ENCODE assay signal across 8 cellular contexts in the genomic region with DNA sequence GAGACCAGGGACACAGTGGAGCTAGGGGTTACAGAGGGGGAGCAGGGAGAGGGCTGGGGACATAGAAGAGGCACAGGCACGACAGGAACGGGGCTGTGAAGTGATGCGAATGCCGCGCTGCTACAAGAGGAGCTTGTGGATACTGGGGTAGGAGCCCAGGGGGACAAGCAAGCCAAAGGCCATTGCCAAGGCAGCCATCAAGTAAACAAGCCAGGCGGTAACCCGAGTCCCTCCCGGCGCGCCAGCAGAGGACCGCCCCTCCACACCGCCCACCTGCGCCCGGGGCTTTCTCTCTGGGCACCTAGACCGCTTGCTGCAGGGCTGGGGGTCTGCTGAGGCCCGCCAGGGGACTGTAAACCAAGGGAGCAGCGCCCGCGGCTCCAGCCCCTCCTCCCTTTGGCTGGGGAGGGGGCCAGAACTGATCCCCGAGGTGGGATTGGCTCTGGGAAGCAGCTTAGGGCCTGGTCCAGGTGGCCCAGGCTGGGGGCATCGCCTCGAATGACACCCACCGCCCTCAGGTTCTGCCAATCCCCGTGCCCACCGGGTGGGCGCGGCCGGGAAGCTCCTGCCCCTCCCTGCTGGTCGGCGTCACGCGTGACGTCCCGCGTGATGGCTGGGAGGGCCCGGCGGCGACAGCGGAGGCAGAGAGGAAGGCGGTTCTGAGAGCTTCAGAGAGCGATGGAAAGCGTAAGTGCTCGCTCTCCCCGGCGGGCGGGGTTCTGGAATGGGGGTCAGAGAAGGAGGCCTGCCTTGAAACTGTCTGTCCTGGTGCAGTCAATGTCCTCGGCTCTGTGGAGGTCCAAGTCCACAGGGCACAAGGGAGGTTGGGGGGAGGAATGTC. TPM values are rescaled to one million over a fixed set of nuclear protein-coding genes. Genes with fewer than 3 reads are reported as not detected.
DNase-seq lines count a peak whose midpoint lies in the region; ATAC-seq and TF ChIP-seq lines count a peak whose summit lies in the region.

No MANE protein-coding gene starts in this region.

- H3K79me2 ChIP-seq in KMS-11 (ENCODE audit: insufficient read depth, low read depth), result no peaks in the 10 kb centered on the region

- H3K4me3 Mint-ChIP-seq in T-helper 2 cell treated with Interferon-gamma antibody and Interleukin-4, amounts not matched to agents 5 μg/mL and 100 μg/mL, for 36 hours, result peak overlapping the region; percentile 90

- H3K4me2 ChIP-seq in KMS-11, result peak overlapping the region; percentile 95

- peak overlapping the region; percentile 95 for H3K27ac Mint-ChIP-seq in T-helper 2 cell treated with Interferon-gamma antibody and Interleukin-4, amounts not matched to agents 5 μg/mL and 100 μg/mL, for 36 hours

- peaks cover 20% of the 10 kb centered on the region for H3K4me1 Mint-ChIP-seq in T-helper 2 cell treated with Interferon-gamma antibody and Interleukin-4, amounts not matched to agents 5 μg/mL and 100 μg/mL, for 36 hours (ENCODE audit: low read depth)

- H3K27ac ChIP-seq in KMS-11 (no peak overlapping the region), right cardiac atrium (ENCODE audit: low read length) (peak overlapping the region; percentile 80), psoas muscle (peak overlapping the region; percentile 88), upper lobe of right lung (peak overlapping the region; percentile 94)

- under 1% methylated on average over 47 of the region's 47 CpGs for WGBS in right cardiac atrium
- WGBS in psoas muscle, 3 donors, result 1 to 3% (median 2%) methylated on average over 39 to 47 of the region's 47 CpGs

- H4K20me1 ChIP-seq in KMS-11 (ENCODE audit: insufficient read depth), result no peaks in the 10 kb centered on the region

- intact Hi-C loops in right cardiac atrium (cut with DNase I), result no loop called here
- intact Hi-C loops in psoas muscle (cut with DNase I), result no loop called here
- intact Hi-C loops in upper lobe of right lung (cut with DNase I), result loop anchor here (5.0 kb wide), 1 partner anchor 35 kb away; no protein-coding TSS in a partner anchor

- no peaks in the 10 kb centered on the region for H3K9me3 ChIP-seq in right cardiac atrium (ENCODE audit: control insufficient read depth, low read length)
- no peaks in the 10 kb centered on the region for H3K9me3 ChIP-seq in psoas muscle
- H3K9me3 ChIP-seq in upper lobe of right lung, result no peaks in the 10 kb centered on the region

- H3K36me3 Mint-ChIP-seq in T-helper 2 cell treated with Interferon-gamma antibody and Interleukin-4, amounts not matched to agents 5 μg/mL and 100 μg/mL, for 36 hours (ENCODE audit: low read depth), result peaks cover 10% of the 10 kb centered on the region

- peak overlapping the region; percentile 92; the same call in 1 of the 2 replicates for H2AFZ ChIP-seq in KMS-11 (ENCODE audit: low read depth)

- peak; percentile 77 to 81 for ATAC-seq in right cardiac atrium
- ATAC-seq in psoas muscle, result peak; percentile 25 to 59 (median 36)
- ATAC-seq in upper lobe of right lung, result peak; percentile 74
- ATAC-seq in GM18870 (IDR thresholded peaks at IDR 0.05; ENCODE audit: unreplicated experiment), result no peak

- H3K27me3 ChIP-seq in KMS-11 (ENCODE audit: insufficient read depth, low read depth) (peaks cover 22% of the 10 kb centered on the region; the same call in 1 of the 2 replicates), right cardiac atrium (ENCODE audit: control insufficient read depth, insufficient read depth) (no peaks in the 10 kb centered on the region), psoas muscle (ENCODE audit: insufficient read depth in 3 of 3, low read length in 2 of 3) (no peaks in the 10 kb centered on the region), upper lobe of right lung (no peaks in the 10 kb centered on the region)

- no peak overlapping the region for H3K9ac ChIP-seq in KMS-11

- peaks cover 19% of the 10 kb centered on the region for H3K27me3 Mint-ChIP-seq in T-helper 2 cell treated with Interferon-gamma antibody and Interleukin-4, amounts not matched to agents 5 μg/mL and 100 μg/mL, for 36 hours (ENCODE audit: low read depth)

- H3K4me3 ChIP-seq in KMS-11 (IDR thresholded peaks at IDR 0.05; ENCODE audit: insufficient read depth, low read depth, low read length) (no peak overlapping the region), right cardiac atrium (ENCODE audit: low read length) (peak overlapping the region; percentile 60), psoas muscle (peak overlapping the region; percentile 84), upper lobe of right lung (peak overlapping the region; percentile 89)

- H3K9me3 Mint-ChIP-seq in T-helper 2 cell treated with Interferon-gamma antibody and Interleukin-4, amounts not matched to agents 5 μg/mL and 100 μg/mL, for 36 hours, result no peaks in the 10 kb centered on the region

- CTCF ChIA-PET in GM10248 (lab: Yijun Ruan, JAX), result interaction anchor here (1.0 to 28.8 kb wide), 7 partner anchors 9 to 110 kb away, joined by 3 to 855 read pairs (median 16); partner anchors contain the start of genes KAZALD1 and LZTS2

- TF ChIP-seq CTCF in GM10248 (IDR thresholded peaks at IDR 0.05; ENCODE audit: control extremely low read depth, extremely low read depth, low read depth, missing control alignments) (no peak), KMS-11 (conservative IDR thresholded peaks at IDR 0.05; ENCODE audit: low read depth, low read length) (no peak), psoas muscle (IDR thresholded peaks at IDR 0.05) (no peak), upper lobe of right lung (IDR thresholded peaks at IDR 0.05) (peak; percentile 2)

- H3K4me1 ChIP-seq in KMS-11 (ENCODE audit: low read depth, poor library complexity, severe bottlenecking) (no peaks in the 10 kb centered on the region), right cardiac atrium (ENCODE audit: control insufficient read depth, insufficient read depth, low read length) (peaks cover 2% of the 10 kb centered on the region), psoas muscle (peaks cover 16% of the 10 kb centered on the region), upper lobe of right lung (peaks cover 13% of the 10 kb centered on the region)

- DNase-seq in GM10248 (ENCODE audit: extremely low spot score) (peak; percentile 61), anterior cingulate cortex (lab: John Stamatoyannopoulos, UW) (peak in 57 of 58 donors; percentile 36 to 92 (median 82)), right cardiac atrium (peak; percentile 87 to 95 (median 95)), psoas muscle (peak; percentile 80 to 86), upper lobe of right lung (peak; percentile 92)
- peak; percentile 61 for DNase-seq in T-helper 2 cell treated with Interferon-gamma antibody and Interleukin-4, amounts not matched to agents 5 μg/mL and 100 μg/mL, for 36 hours (ENCODE audit: low spot score)

- POLR2A ChIA-PET in GM10248 (lab: Yijun Ruan, JAX), result interaction anchor here (1.0 kb wide), 1 partner anchor 11 kb away, joined by 4 read pairs; no protein-coding TSS in a partner anchor

- H3K36me3 ChIP-seq in KMS-11 (ENCODE audit: insufficient read depth), result no peaks in the 10 kb centered on the region
- H3K36me3 ChIP-seq in psoas muscle (ENCODE audit: insufficient read depth in 1 of 2, low read depth in 1 of 2), result peaks cover 0 to 26% of the 10 kb centered on the region in 2 donors
- H3K36me3 ChIP-seq in upper lobe of right lung, result peaks cover 26% of the 10 kb centered on the region

RNA-seq across cellular contexts. Expression of gene SFXN3, which starts 1.0 kb away (rescaled TPM):
- 10 to 100 TPM; 21.1 to 28.1 (median 24.7) TPM for total RNA-seq in right cardiac atrium
- polyA plus RNA-seq in right cardiac atrium, result 18.0 TPM
- total RNA-seq in psoas muscle, result 1 to 10 TPM; 4.4 to 7.0 (median 4.9) TPM
- polyA plus RNA-seq in psoas muscle, result 1 to 10 TPM; 3.2 to 6.1 (median 4.9) TPM
- total RNA-seq in upper lobe of right lung, result 49.2 TPM

RNA-seq across cellular contexts. Expression of gene PDZD7, which starts 1.1 kb away (rescaled TPM):
- total RNA-seq in right cardiac atrium (under 1 TPM; 0.33 to 0.94 (median 0.83) TPM), psoas muscle (under 1 TPM in 2 of 4 donors, not detected in 2; 0.08 to 0.54 TPM), upper lobe of right lung (1.6 TPM)
- polyA plus RNA-seq in right cardiac atrium (0.41 TPM), psoas muscle (under 1 TPM; 0.04 to 0.30 (median 0.06) TPM)

RNA-seq across cellular contexts. Expression of gene KAZALD1, which starts 29.8 kb away (rescaled TPM):
- total RNA-seq in right cardiac atrium (10 to 100 TPM in 3 of 4 donors, 1 to 10 TPM in 1; 6.7 to 19.1 (median 12.7) TPM), psoas muscle (10 to 100 TPM in 1 of 4 donors, 1 to 10 TPM in 3; 1.5 to 10.7 (median 5.2) TPM), upper lobe of right lung (8.4 TPM)
- polyA plus RNA-seq in right cardiac atrium (15.3 TPM), psoas muscle (1 to 10 TPM; 1.9 to 3.1 (median 3.0) TPM)

RNA-seq across cellular contexts. Expression of gene LZTS2, which starts 32.4 kb away (rescaled TPM):
- 10 to 100 TPM; 42.5 to 48.5 (median 47.5) TPM for total RNA-seq in right cardiac atrium
- polyA plus RNA-seq in right cardiac atrium, result 66.4 TPM
- total RNA-seq in psoas muscle, result 10 to 100 TPM; 20.1 to 66.0 (median 28.7) TPM
- 10 to 100 TPM; 19.0 to 24.6 (median 20.0) TPM for polyA plus RNA-seq in psoas muscle
- 50.0 TPM for total RNA-seq in upper lobe of right lung

RNA-seq across cellular contexts. Expression of gene TWNK, which starts 44.7 kb away (rescaled TPM):
- 1 to 10 TPM; 4.3 to 7.5 (median 5.2) TPM for total RNA-seq in right cardiac atrium
- 4.4 TPM for polyA plus RNA-seq in right cardiac atrium
- 10 to 100 TPM; 11.0 to 29.0 (median 19.5) TPM for total RNA-seq in psoas muscle
- polyA plus RNA-seq in psoas muscle, result 10 to 100 TPM; 14.7 to 23.8 (median 22.6) TPM
- 6.5 TPM for total RNA-seq in upper lobe of right lung
